ENCODE assay signal across 1 cellular context in the genomic region with DNA sequence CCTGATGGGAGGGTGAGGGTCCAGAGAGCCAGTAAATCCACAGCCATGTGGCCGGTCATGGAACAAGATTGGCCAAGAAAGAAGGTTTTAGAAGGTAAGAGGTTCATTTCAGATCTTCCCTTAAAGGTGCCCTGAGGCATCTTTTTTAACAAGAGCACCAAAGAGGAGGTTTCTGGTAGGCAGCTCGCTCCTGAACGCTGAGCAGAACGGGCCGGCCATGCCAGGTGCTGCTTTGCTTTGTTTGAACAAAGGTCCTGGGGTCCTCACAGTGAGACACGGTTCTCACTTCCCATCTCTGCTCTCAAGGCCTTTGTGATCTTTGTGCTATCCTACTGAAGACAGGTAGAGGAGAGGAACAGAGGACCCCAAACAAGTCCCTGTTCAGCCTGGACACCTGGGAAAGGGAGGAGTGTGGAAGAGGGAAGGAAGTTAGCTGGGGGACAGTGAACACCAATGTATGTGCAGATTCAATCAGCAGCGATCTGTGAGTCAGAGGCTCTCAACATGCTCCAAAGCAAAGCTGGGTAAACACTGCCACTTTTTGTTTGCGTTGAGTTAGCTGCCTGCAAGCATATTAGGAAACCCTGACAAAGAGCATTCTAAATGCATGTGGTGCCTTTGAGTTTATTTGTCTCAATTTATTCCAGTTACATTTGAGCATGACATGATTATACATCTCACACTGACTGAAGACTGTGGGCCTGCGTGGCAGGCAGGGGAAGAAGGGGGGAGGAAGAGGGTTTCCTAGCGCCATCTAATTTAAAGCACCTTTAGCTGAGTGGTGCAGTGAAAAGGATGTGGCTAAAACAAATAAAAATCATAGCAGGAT.
TF ChIP-seq lines count a peak whose summit lies in the region.

No MANE protein-coding gene starts in this region.

TF ChIP-seq in HepG2, 621 proteins besides CTCF, POLR2A, EP300 and RAD21 (continued from another document and continues in another):
- TF ChIP-seq ZFP41 (CRISPR knock-in tag; IDR thresholded peaks at IDR 0.05; ENCODE audit: borderline replicate concordance) (no peak), ZNF431 (CRISPR knock-in tag; IDR thresholded peaks at IDR 0.05; ENCODE audit: borderline replicate concordance, low read depth) (0 out of 2 replicates have a peak, but pooled peaks have one; percentile 30), HMG20A (CRISPR knock-in tag; IDR thresholded peaks at IDR 0.05; ENCODE audit: borderline replicate concordance) (peak; percentile 85; the same call in 1 of the 2 replicates), ZNF460 (CRISPR knock-in tag; IDR thresholded peaks at IDR 0.05; ENCODE audit: borderline replicate concordance) (no peak), HIVEP1 (CRISPR knock-in tag; IDR thresholded peaks at IDR 0.05) (0 out of 2 replicates have a peak, but pooled peaks have one; percentile 59), AGO2 (optimal IDR thresholded peaks at IDR 0.05; ENCODE audit: low read depth, low read length) (no peak), SP140L (CRISPR knock-in tag; IDR thresholded peaks at IDR 0.05; ENCODE audit: borderline replicate concordance) (no peak), ZNF101 (CRISPR knock-in tag; IDR thresholded peaks at IDR 0.05; ENCODE audit: borderline replicate concordance, low read depth) (no peak), ZNF839 (CRISPR knock-in tag; IDR thresholded peaks at IDR 0.05; ENCODE audit: borderline replicate concordance) (no peak), ELF3 (CRISPR knock-in tag; IDR thresholded peaks at IDR 0.05) (peak; percentile 86), SOX13 (IDR thresholded peaks at IDR 0.05) (0 out of 2 replicates have a peak, but pooled peaks have one; percentile 26), SOX13 (CRISPR knock-in tag; conservative IDR thresholded peaks at IDR 0.05 in 1 of 2, IDR thresholded peaks at IDR 0.05 in 1 of 2) (peak in 1 of 2 experiments; percentile 65; a peak in 2 of 4 replicates), ZMYM3 (CRISPR knock-in tag; IDR thresholded peaks at IDR 0.05) (peak; percentile 82), ZNF263 (CRISPR knock-in tag; IDR thresholded peaks at IDR 0.05) (peak; percentile 82), HNRNPL (IDR thresholded peaks at IDR 0.05; ENCODE audit: low read depth, low read length) (no peak), SALL1 (CRISPR knock-in tag; IDR thresholded peaks at IDR 0.05) (peak; percentile 24; the same call in 1 of the 2 replicates), ZNF746 (CRISPR knock-in tag; IDR thresholded peaks at IDR 0.05) (0 out of 2 replicates have a peak, but pooled peaks have one; percentile 20), NCOA2 (CRISPR knock-in tag; IDR thresholded peaks at IDR 0.05) (peak; percentile 65), CREM (IDR thresholded peaks at IDR 0.05) (peak; percentile 9; the same call in 1 of the 2 replicates), CREM (CRISPR knock-in tag; IDR thresholded peaks at IDR 0.05) (no peak), RARA (CRISPR knock-in tag; IDR thresholded peaks at IDR 0.05) (peak; percentile 47), MYC (CRISPR knock-in tag; IDR thresholded peaks at IDR 0.05; ENCODE audit: borderline replicate concordance) (0 out of 2 replicates have a peak, but pooled peaks have one; percentile 28), MTF1 (CRISPR knock-in tag; IDR thresholded peaks at IDR 0.05) (no peak), SMARCC2 (IDR thresholded peaks at IDR 0.05) (0 out of 2 replicates have a peak, but pooled peaks have one; percentile 64)
- TF ChIP-seq, protein P1, sequence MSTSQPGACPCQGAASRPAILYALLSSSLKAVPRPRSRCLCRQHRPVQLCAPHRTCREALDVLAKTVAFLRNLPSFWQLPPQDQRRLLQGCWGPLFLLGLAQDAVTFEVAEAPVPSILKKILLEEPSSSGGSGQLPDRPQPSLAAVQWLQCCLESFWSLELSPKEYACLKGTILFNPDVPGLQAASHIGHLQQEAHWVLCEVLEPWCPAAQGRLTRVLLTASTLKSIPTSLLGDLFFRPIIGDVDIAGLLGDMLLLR (CRISPR knock-in tag; IDR thresholded peaks at IDR 0.05): 0 out of 2 replicates have a peak, but pooled peaks have one; percentile 46
- TF ChIP-seq, protein P2, sequence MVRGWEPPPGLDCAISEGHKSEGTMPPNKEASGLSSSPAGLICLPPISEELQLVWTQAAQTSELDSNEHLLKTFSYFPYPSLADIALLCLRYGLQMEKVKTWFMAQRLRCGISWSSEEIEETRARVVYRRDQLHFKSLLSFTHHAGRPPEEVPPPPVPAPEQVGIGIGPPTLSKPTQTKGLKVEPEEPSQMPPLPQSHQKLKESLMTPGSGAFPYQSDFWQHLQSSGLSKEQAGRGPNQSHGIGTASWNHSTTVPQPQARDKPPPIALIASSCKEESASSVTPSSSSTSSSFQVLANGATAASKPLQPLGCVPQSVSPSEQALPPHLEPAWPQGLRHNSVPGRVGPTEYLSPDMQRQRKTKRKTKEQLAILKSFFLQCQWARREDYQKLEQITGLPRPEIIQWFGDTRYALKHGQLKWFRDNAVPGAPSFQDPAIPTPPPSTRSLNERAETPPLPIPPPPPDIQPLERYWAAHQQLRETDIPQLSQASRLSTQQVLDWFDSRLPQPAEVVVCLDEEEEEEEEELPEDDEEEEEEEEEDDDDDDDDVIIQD (CRISPR knock-in tag; IDR thresholded peaks at IDR 0.05; ENCODE audit: low read depth): peak; percentile 70; the same call in 1 of the 2 replicates
- TF ChIP-seq, protein P3, sequence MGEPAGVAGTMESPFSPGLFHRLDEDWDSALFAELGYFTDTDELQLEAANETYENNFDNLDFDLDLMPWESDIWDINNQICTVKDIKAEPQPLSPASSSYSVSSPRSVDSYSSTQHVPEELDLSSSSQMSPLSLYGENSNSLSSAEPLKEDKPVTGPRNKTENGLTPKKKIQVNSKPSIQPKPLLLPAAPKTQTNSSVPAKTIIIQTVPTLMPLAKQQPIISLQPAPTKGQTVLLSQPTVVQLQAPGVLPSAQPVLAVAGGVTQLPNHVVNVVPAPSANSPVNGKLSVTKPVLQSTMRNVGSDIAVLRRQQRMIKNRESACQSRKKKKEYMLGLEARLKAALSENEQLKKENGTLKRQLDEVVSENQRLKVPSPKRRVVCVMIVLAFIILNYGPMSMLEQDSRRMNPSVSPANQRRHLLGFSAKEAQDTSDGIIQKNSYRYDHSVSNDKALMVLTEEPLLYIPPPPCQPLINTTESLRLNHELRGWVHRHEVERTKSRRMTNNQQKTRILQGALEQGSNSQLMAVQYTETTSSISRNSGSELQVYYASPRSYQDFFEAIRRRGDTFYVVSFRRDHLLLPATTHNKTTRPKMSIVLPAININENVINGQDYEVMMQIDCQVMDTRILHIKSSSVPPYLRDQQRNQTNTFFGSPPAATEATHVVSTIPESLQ (CRISPR knock-in tag; conservative IDR thresholded peaks at IDR 0.05): no peak
- TF ChIP-seq, protein P4, sequence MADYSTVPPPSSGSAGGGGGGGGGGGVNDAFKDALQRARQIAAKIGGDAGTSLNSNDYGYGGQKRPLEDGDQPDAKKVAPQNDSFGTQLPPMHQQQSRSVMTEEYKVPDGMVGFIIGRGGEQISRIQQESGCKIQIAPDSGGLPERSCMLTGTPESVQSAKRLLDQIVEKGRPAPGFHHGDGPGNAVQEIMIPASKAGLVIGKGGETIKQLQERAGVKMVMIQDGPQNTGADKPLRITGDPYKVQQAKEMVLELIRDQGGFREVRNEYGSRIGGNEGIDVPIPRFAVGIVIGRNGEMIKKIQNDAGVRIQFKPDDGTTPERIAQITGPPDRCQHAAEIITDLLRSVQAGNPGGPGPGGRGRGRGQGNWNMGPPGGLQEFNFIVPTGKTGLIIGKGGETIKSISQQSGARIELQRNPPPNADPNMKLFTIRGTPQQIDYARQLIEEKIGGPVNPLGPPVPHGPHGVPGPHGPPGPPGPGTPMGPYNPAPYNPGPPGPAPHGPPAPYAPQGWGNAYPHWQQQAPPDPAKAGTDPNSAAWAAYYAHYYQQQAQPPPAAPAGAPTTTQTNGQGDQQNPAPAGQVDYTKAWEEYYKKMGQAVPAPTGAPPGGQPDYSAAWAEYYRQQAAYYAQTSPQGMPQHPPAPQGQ (CRISPR knock-in tag; IDR thresholded peaks at IDR 0.05; ENCODE audit: borderline replicate concordance): 0 out of 2 replicates have a peak, but pooled peaks have one; percentile 34
- TF ChIP-seq, protein P5, sequence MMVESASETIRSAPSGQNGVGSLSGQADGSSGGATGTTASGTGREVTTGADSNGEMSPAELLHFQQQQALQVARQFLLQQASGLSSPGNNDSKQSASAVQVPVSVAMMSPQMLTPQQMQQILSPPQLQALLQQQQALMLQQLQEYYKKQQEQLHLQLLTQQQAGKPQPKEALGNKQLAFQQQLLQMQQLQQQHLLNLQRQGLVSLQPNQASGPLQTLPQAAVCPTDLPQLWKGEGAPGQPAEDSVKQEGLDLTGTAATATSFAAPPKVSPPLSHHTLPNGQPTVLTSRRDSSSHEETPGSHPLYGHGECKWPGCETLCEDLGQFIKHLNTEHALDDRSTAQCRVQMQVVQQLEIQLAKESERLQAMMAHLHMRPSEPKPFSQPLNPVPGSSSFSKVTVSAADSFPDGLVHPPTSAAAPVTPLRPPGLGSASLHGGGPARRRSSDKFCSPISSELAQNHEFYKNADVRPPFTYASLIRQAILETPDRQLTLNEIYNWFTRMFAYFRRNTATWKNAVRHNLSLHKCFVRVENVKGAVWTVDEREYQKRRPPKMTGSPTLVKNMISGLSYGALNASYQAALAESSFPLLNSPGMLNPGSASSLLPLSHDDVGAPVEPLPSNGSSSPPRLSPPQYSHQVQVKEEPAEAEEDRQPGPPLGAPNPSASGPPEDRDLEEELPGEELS (CRISPR knock-in tag; IDR thresholded peaks at IDR 0.05): peak; percentile 63
- TF ChIP-seq, protein P6, sequence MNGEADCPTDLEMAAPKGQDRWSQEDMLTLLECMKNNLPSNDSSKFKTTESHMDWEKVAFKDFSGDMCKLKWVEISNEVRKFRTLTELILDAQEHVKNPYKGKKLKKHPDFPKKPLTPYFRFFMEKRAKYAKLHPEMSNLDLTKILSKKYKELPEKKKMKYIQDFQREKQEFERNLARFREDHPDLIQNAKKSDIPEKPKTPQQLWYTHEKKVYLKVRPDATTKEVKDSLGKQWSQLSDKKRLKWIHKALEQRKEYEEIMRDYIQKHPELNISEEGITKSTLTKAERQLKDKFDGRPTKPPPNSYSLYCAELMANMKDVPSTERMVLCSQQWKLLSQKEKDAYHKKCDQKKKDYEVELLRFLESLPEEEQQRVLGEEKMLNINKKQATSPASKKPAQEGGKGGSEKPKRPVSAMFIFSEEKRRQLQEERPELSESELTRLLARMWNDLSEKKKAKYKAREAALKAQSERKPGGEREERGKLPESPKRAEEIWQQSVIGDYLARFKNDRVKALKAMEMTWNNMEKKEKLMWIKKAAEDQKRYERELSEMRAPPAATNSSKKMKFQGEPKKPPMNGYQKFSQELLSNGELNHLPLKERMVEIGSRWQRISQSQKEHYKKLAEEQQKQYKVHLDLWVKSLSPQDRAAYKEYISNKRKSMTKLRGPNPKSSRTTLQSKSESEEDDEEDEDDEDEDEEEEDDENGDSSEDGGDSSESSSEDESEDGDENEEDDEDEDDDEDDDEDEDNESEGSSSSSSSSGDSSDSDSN (CRISPR knock-in tag; IDR thresholded peaks at IDR 0.05): peak; percentile 45
- TF ChIP-seq, protein P7, sequence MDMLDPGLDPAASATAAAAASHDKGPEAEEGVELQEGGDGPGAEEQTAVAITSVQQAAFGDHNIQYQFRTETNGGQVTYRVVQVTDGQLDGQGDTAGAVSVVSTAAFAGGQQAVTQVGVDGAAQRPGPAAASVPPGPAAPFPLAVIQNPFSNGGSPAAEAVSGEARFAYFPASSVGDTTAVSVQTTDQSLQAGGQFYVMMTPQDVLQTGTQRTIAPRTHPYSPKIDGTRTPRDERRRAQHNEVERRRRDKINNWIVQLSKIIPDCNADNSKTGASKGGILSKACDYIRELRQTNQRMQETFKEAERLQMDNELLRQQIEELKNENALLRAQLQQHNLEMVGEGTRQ (IDR thresholded peaks at IDR 0.05; ENCODE audit: low read depth, low read length): no peak
- TF ChIP-seq, protein P7 (CRISPR knock-in tag; IDR thresholded peaks at IDR 0.05; ENCODE audit: borderline replicate concordance): no peak
- TF ChIP-seq, protein P8, sequence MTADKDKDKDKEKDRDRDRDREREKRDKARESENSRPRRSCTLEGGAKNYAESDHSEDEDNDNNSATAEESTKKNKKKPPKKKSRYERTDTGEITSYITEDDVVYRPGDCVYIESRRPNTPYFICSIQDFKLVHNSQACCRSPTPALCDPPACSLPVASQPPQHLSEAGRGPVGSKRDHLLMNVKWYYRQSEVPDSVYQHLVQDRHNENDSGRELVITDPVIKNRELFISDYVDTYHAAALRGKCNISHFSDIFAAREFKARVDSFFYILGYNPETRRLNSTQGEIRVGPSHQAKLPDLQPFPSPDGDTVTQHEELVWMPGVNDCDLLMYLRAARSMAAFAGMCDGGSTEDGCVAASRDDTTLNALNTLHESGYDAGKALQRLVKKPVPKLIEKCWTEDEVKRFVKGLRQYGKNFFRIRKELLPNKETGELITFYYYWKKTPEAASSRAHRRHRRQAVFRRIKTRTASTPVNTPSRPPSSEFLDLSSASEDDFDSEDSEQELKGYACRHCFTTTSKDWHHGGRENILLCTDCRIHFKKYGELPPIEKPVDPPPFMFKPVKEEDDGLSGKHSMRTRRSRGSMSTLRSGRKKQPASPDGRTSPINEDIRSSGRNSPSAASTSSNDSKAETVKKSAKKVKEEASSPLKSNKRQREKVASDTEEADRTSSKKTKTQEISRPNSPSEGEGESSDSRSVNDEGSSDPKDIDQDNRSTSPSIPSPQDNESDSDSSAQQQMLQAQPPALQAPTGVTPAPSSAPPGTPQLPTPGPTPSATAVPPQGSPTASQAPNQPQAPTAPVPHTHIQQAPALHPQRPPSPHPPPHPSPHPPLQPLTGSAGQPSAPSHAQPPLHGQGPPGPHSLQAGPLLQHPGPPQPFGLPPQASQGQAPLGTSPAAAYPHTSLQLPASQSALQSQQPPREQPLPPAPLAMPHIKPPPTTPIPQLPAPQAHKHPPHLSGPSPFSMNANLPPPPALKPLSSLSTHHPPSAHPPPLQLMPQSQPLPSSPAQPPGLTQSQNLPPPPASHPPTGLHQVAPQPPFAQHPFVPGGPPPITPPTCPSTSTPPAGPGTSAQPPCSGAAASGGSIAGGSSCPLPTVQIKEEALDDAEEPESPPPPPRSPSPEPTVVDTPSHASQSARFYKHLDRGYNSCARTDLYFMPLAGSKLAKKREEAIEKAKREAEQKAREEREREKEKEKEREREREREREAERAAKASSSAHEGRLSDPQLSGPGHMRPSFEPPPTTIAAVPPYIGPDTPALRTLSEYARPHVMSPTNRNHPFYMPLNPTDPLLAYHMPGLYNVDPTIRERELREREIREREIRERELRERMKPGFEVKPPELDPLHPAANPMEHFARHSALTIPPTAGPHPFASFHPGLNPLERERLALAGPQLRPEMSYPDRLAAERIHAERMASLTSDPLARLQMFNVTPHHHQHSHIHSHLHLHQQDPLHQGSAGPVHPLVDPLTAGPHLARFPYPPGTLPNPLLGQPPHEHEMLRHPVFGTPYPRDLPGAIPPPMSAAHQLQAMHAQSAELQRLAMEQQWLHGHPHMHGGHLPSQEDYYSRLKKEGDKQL (CRISPR knock-in tag; IDR thresholded peaks at IDR 0.05; ENCODE audit: low read depth): no peak
